Comparison of ENCODE assay signal across 16 cellular contexts in genomic region chrX:129549124-129549523, GRCh38. TPM values are rescaled to one million over a fixed set of nuclear protein-coding genes. Genes with fewer than 3 reads are reported as not detected.
"Had no signal": no experiment of that assay in that cellular context is flagged by ENCODE, and none has a peak within 500 bp of the region (broad histone marks: within the 10 kb centered on the region; RNA-seq: fewer than 3 reads in every experiment).

No MANE protein-coding gene starts in this region.

- ATAC-seq: activated naive CD4-positive, alpha-beta T cell treated with anti-CD3 and anti-CD28 coated beads, Interleukin-2, amount 50 U/mL, for 72 hours; activated T-cell treated with anti-CD3 and anti-CD28 coated beads, Interleukin-2, amount 50 U/mL, for 72 hours; effector memory CD8-positive, alpha-beta T cell; left colon; lower lobe of right lung; stimulated activated naive B cell treated with anti-CD40 and anti-IgM and Interleukin-4, amounts not matched to agents 10 μg/mL and 1 μg/mL and 100 μg/mL, for 72 hours had no signal

- DNase-seq: activated CD4-positive, alpha-beta T cell treated with anti-CD3 and anti-CD28 coated beads, Interleukin-2, amount 50 U/mL, for 4 hours; activated gamma-delta T cell; activated T-cell treated with anti-CD3 and anti-CD28 coated beads, Interleukin-2, amount 50 U/mL, for 72 hours; effector memory CD8-positive, alpha-beta T cell; foreskin fibroblast; hippocampal formation; islet precursor cell; left colon; lower lobe of right lung; midbrain; nucleus accumbens; posterior cingulate gyrus; stimulated activated naive B cell treated with anti-CD40 and anti-IgM and Interleukin-4, amounts not matched to agents 10 μg/mL and 1 μg/mL and 100 μg/mL, for 72 hours had no signal

- H3K9me3 Mint-ChIP-seq: activated naive CD4-positive, alpha-beta T cell treated with anti-CD3 and anti-CD28 coated beads, Interleukin-2, amount 50 U/mL, for 72 hours; activated T-cell treated with anti-CD3 and anti-CD28 coated beads, Interleukin-2, amount 50 U/mL, for 72 hours; effector memory CD8-positive, alpha-beta T cell; nephron; stimulated activated naive B cell treated with anti-CD40 and anti-IgM and Interleukin-4, amounts not matched to agents 10 μg/mL and 1 μg/mL and 100 μg/mL, for 72 hours had no signal

- H3K4me1 ChIP-seq: lower lobe of right lung had no signal

- H3K27ac Mint-ChIP-seq: activated naive CD4-positive, alpha-beta T cell treated with anti-CD3 and anti-CD28 coated beads, Interleukin-2, amount 50 U/mL, for 72 hours; activated T-cell treated with anti-CD3 and anti-CD28 coated beads, Interleukin-2, amount 50 U/mL, for 72 hours; effector memory CD8-positive, alpha-beta T cell; nephron; stimulated activated naive B cell treated with anti-CD40 and anti-IgM and Interleukin-4, amounts not matched to agents 10 μg/mL and 1 μg/mL and 100 μg/mL, for 72 hours had no signal

- H3K27ac ChIP-seq: lower lobe of right lung had no signal

- H3K36me3 Mint-ChIP-seq: activated naive CD4-positive, alpha-beta T cell treated with anti-CD3 and anti-CD28 coated beads, Interleukin-2, amount 50 U/mL, for 72 hours had no signal

- H3K9me3 ChIP-seq: lower lobe of right lung had no signal

- H3K4me3 ChIP-seq: lower lobe of right lung had no signal

- H3K4me3 Mint-ChIP-seq: activated T-cell treated with anti-CD3 and anti-CD28 coated beads, Interleukin-2, amount 50 U/mL, for 72 hours; effector memory CD8-positive, alpha-beta T cell; nephron; stimulated activated naive B cell treated with anti-CD40 and anti-IgM and Interleukin-4, amounts not matched to agents 10 μg/mL and 1 μg/mL and 100 μg/mL, for 72 hours had no signal

RNA-seq across cellular contexts. Expression of gene SMARCA1, which starts 25.8 kb away (rescaled TPM):
- total RNA-seq: T-helper 2 cell treated with Interferon-gamma antibody and Interleukin-4, amounts not matched to agents 100 ng/mL and 5 ng/mL, for 36 hours had no signal
